Comparison of ENCODE assay signal across 8 cellular contexts in genomic region chr19:44800461-44800860, GRCh38. TPM values are rescaled to one million over a fixed set of nuclear protein-coding genes. Genes with fewer than 3 reads are reported as not detected.
A peak's percentile ranks its signal among the peaks of the same experiment; 100 is the strongest.
DNase-seq lines count a peak whose midpoint lies in the region; ATAC-seq, FAIRE-seq and TF ChIP-seq lines count a peak whose summit lies in the region.

No MANE protein-coding gene starts in this region.

- H3K27me3 ChIP-seq in breast epithelium: no peaks in the 10 kb centered on the region

- ATAC-seq in HG02678 (IDR thresholded peaks at IDR 0.05; ENCODE audit: unreplicated experiment): peak; percentile 72
- peak; percentile 92 for ATAC-seq in activated B cell treated with CpG ODN at 0.5 μM for 24 hours (ENCODE audit: low read depth)

- H3K4me1 Mint-ChIP-seq in activated B cell treated with CpG ODN at 0.5 μM for 24 hours: peaks cover 8% of the 10 kb centered on the region

- POLR2A ChIA-PET in activated B cell treated with CpG ODN at 0.5 μM for 24 hours (lab: Charles Lee): no interaction called here

- H3K27ac Mint-ChIP-seq in activated B cell treated with CpG ODN at 0.5 μM for 24 hours: no peak overlapping the region

- H3K9me3 ChIP-seq in breast epithelium (no peaks in the 10 kb centered on the region), kidney (ENCODE audit: control insufficient read depth in 1 of 2, low read length in 2 of 2) (no peaks in the 10 kb centered on the region)

- no peak for TF ChIP-seq POLR2A in breast epithelium (IDR thresholded peaks at IDR 0.05)

- TF ChIP-seq CTCF in activated B cell treated with CpG ODN at 0.5 μM for 24 hours (IDR thresholded peaks at IDR 0.05) (no peak), breast epithelium (IDR thresholded peaks at IDR 0.05) (peak; percentile 94 to 97 (median 96)), kidney (IDR thresholded peaks at IDR 0.05; ENCODE audit: borderline replicate concordance, extremely low read depth, insufficient read depth) (peak; percentile 99)

- no peak overlapping the region for H3K4me3 Mint-ChIP-seq in activated B cell treated with CpG ODN at 0.5 μM for 24 hours

- peak overlapping the region; percentile 33 to 44 for H3K27ac ChIP-seq in breast epithelium
- no peak overlapping the region for H3K27ac ChIP-seq in kidney (ENCODE audit: low read depth in 2 of 2, low read length in 2 of 2)

- peak; percentile 86 for DNase-seq in Daoy (ENCODE audit: low read depth)
- DNase-seq in NCI-H2196 treated with DMSO at 0.1 percent for 48 hours (lab: John Stamatoyannopoulos, UW; ENCODE audit: unreplicated experiment): peak; percentile 59
- peak; percentile 70 for DNase-seq in activated B cell treated with CpG ODN at 0.5 μM for 24 hours
- DNase-seq in breast epithelium (ENCODE audit: low spot score in 2 of 2): peak; percentile 72 to 89
- peak; percentile 94 for DNase-seq in kidney
- peak; percentile 82 for DNase-seq in stimulated activated CD4-positive, alpha-beta T cell treated with anti-CD3 and anti-CD28 coated beads, Interleukin-4, amount 100 ng/mL, for 1 hour
- no peak for DNase-seq in occipital lobe (lab: John Stamatoyannopoulos, UW)

- CTCF ChIA-PET in activated B cell treated with CpG ODN at 0.5 μM for 24 hours (lab: Charles Lee): no interaction called here

- H3K36me3 ChIP-seq in breast epithelium: no peaks in the 10 kb centered on the region
- H3K36me3 ChIP-seq in kidney (ENCODE audit: control insufficient read depth in 1 of 2, insufficient read depth in 2 of 2, low read length in 2 of 2): no peaks in the 10 kb centered on the region

- H3K4me1 ChIP-seq in breast epithelium (no peaks in the 10 kb centered on the region), kidney (ENCODE audit: control insufficient read depth in 1 of 2, insufficient read depth in 1 of 2, low read depth in 1 of 2, low read length in 2 of 2) (peaks cover 0 to 2% of the 10 kb centered on the region in 2 donors)

- H3K4me3 ChIP-seq in breast epithelium (no peak overlapping the region), kidney (ENCODE audit: low read length in 2 of 2) (no peak overlapping the region)

- FAIRE-seq in kidney (lab: Jason Lieb, UNC): no peak

- intact Hi-C loops in activated B cell treated with CpG ODN at 0.5 μM for 24 hours (cut with micrococcal nuclease): loop anchor here (2.0 kb wide), 1 partner anchor 44 kb away; no protein-coding TSS in a partner anchor
- intact Hi-C loops in breast epithelium (cut with DNase I; ENCODE audit: low total_unique reads): no loop called here
- intact Hi-C loops in kidney (cut with DNase I): no loop called here

- peaks cover 16% of the 10 kb centered on the region for H3K27me3 Mint-ChIP-seq in activated B cell treated with CpG ODN at 0.5 μM for 24 hours

- no peaks in the 10 kb centered on the region for H3K36me3 Mint-ChIP-seq in activated B cell treated with CpG ODN at 0.5 μM for 24 hours (ENCODE audit: low read depth)

- H3K9ac ChIP-seq in kidney (ENCODE audit: low read length in 2 of 2): no peak overlapping the region

- no peaks in the 10 kb centered on the region for H3K9me3 Mint-ChIP-seq in activated B cell treated with CpG ODN at 0.5 μM for 24 hours

RNA-seq across cellular contexts. Expression of gene BCAM, which starts 8.4 kb away (rescaled TPM):
- 4.6 and 13.4 TPM in 2 replicates for total RNA-seq in Daoy (2014; rRNA removed; shearing (Covaris generic))
- total RNA-seq in activated B cell treated with CpG ODN at 0.5 μM for 24 hours (not detected in 2 replicates), breast epithelium (100 to 1,000 TPM in 1 of 3 donors, 10 to 100 TPM in 2; 17.1 to 102 (median 75.4) TPM), kidney (748 TPM), occipital lobe (2.3 TPM)
- 671 TPM for polyA plus RNA-seq in kidney (ENCODE audit: insufficient read depth, low read depth, low replicate concordance)

RNA-seq across cellular contexts. Expression of gene CBLC, which starts 22.8 kb away (rescaled TPM):
- total RNA-seq in Daoy (2014; rRNA removed; shearing (Covaris generic)): not detected in 2 replicates
- total RNA-seq in activated B cell treated with CpG ODN at 0.5 μM for 24 hours (not detected in 2 replicates), breast epithelium (10 to 100 TPM in 2 of 3 donors, not detected in 1; 15.7 to 18.1 TPM), kidney (11.5 TPM), occipital lobe (not detected)
- polyA plus RNA-seq in kidney (ENCODE audit: insufficient read depth, low read depth, low replicate concordance): 8.2 TPM

RNA-seq across cellular contexts. Expression of gene NECTIN2, which starts 45.6 kb away (rescaled TPM):
- 66.4 and 73.7 TPM in 2 replicates for total RNA-seq in Daoy (2014; rRNA removed; shearing (Covaris generic))
- total RNA-seq in activated B cell treated with CpG ODN at 0.5 μM for 24 hours (0.17 and 0.35 TPM in 2 replicates), breast epithelium (100 to 1,000 TPM in 1 of 3 donors, 10 to 100 TPM in 2; 28.0 to 114 (median 86.6) TPM), kidney (110 TPM), occipital lobe (29.2 TPM)
- 111 TPM for polyA plus RNA-seq in kidney (ENCODE audit: insufficient read depth, low read depth, low replicate concordance)

RNA-seq across cellular contexts. Expression of gene BCL3, which starts 52.0 kb away (rescaled TPM):
- 7.6 and 9.3 TPM in 2 replicates for total RNA-seq in Daoy (2014; rRNA removed; shearing (Covaris generic))
- total RNA-seq in activated B cell treated with CpG ODN at 0.5 μM for 24 hours: 121 and 149 TPM in 2 replicates
- 10 to 100 TPM in 2 of 3 donors, 1 to 10 TPM in 1; 4.3 to 37.6 (median 34.4) TPM for total RNA-seq in breast epithelium
- 86.8 TPM for total RNA-seq in kidney
- 23.2 TPM for polyA plus RNA-seq in kidney (ENCODE audit: insufficient read depth, low read depth, low replicate concordance)
- not detected for total RNA-seq in occipital lobe

Comparison
In these comparisons a context has a peak if more than half of its experiments do, and no peak if none do; other contexts are left out.
1. H3K27ac ChIP-seq: peak in breast epithelium (2 of 2); none in kidney (0 of 2).
2. RNA of gene NECTIN2, which starts 45.6 kb away (total RNA-seq): 110 TPM in kidney (single experiment), 28.0 to 114 TPM in breast epithelium, 66.4 to 73.7 TPM in Daoy and 29.2 TPM in occipital lobe (single experiment); 0.17 to 0.35 TPM in activated B cell treated with CpG ODN at 0.5 μM for 24 hours; every median in the first group is over 10 times any median in the second.